ENCODE assay signal across 8 cellular contexts in the genomic region with DNA sequence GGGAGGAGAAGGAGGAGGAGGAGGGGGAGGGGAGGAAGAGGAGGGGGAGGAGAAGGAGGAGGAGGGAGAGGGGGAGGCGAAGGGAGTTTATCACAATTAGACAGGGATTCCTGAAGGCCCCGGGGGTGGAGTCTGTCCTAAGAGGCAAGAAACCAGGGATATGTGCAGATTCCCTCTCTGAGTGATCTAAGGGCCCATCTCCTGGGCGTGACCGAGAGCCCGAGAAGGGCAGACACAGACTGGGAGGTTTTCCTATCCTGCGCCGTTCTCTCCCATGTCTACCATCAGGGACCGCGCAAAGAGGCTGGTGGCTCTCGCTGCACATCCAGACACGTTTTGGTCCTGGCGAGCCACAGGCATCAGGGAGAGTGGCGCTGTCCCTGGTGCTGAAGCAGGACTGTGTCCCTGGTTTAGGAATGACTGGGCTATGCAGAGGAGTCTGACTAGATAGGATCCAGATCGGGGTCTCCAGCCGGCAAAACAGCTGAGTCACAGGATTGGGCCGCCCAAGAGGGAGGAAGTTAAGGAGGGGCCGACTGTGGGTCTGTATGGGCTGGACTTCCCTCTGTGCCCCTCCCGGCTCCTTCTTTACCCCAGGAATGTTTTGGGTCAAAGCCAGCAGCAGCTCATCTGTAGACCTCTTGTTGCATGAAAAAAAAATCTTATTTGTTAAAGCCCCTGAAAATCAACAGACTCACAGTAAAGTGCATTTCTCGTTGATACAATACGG. TPM values are rescaled to one million over a fixed set of nuclear protein-coding genes. Genes with fewer than 3 reads are reported as not detected.
DNase-seq lines count a peak whose midpoint lies in the region; ATAC-seq, FAIRE-seq and TF ChIP-seq lines count a peak whose summit lies in the region.

No MANE protein-coding gene starts in this region.

- H4K5ac ChIP-seq in H1 (ENCODE audit: insufficient read length, low read depth, low read length) = no peak overlapping the region

- no peak overlapping the region for H3K9ac ChIP-seq in H1 (replicated peaks in 1 of 4; ENCODE audit: extremely low read depth in 1 of 4, low read depth in 3 of 4, low read length in 3 of 4)

- H2BK15ac ChIP-seq in H1 (ENCODE audit: low read length) = no peak overlapping the region

- no peak overlapping the region for H3K14ac ChIP-seq in H1 (ENCODE audit: insufficient read length)

- intact Hi-C loops in Right ventricle myocardium superior (cut with DNase I) (no loop called here), aorta (cut with DNase I) (no loop called here)

- TF ChIP-seq CTCF in right atrium auricular region (IDR thresholded peaks at IDR 0.05) (no peak), H1 (IDR thresholded peaks at IDR 0.05; ENCODE audit: control extremely low read depth in 1 of 3, insufficient read depth in 1 of 3, low read depth in 1 of 3, low read length in 3 of 3) (no peak)

- WGBS in H1 (ENCODE audit: extremely low coverage in 1 of 2, insufficient coverage in 1 of 2, insufficient read length in 1 of 2, insufficient replicate concordance in 2 of 2, low coverage in 1 of 2, low lambda C conversion rate in 2 of 2, missing lambda C conversion rate in 1 of 2), 2 experiments = 21% methylated on average over 18 of the region's 20 CpGs; no CpG with 5 or more reads in 1 of the 2 experiments
- 7 to 9% methylated on average over 20 of the region's 20 CpGs for WGBS in aorta, 2 donors

- DNase-seq in Right ventricle myocardium superior (peak; percentile 83), right atrium auricular region (ENCODE audit: low spot score) (no peak), T1000 (lab: John Stamatoyannopoulos, UW) (peak; percentile 51), H1 (ENCODE audit: low read depth in 1 of 2, low spot score in 2 of 2) (peak; percentile 73 to 82), midbrain (lab: John Stamatoyannopoulos, UW) (peak; percentile 45), aorta (peak; percentile 78 to 89)

- H4K91ac ChIP-seq in H1 (replicated peaks; ENCODE audit: insufficient read length, low read length) = no peak overlapping the region

- no peak overlapping the region for H3K56ac ChIP-seq in H1 (replicated peaks; ENCODE audit: insufficient read length, low read depth, low read length)

- peak overlapping the region; percentile 34 to 55; a peak in 3 of 4 replicates for H3K4me2 ChIP-seq in H1 (ENCODE audit: insufficient read depth in 1 of 2, low read depth in 2 of 2, low read length in 2 of 2)

- no peak overlapping the region for H2BK5ac ChIP-seq in H1 (ENCODE audit: low read depth, low read length)

- H3K27ac ChIP-seq in right atrium auricular region (no peak overlapping the region), H1 (ENCODE audit: low read depth, low read length) (no peak overlapping the region), aorta (ENCODE audit: low read depth in 1 of 2, low read length in 2 of 2) (no peak overlapping the region)

- no peak for TF ChIP-seq POLR2A in H1 (IDR thresholded peaks at IDR 0.05; ENCODE audit: control extremely low read depth in 1 of 2, low read depth in 2 of 2, low read length in 2 of 2)

- H2BK120ac ChIP-seq in H1 (replicated peaks; ENCODE audit: low read depth, low read length) = no peak overlapping the region

- no peak overlapping the region for H3K23ac ChIP-seq in H1 (ENCODE audit: insufficient read length)

- H3K4me1 ChIP-seq in right atrium auricular region = no peaks in the 10 kb centered on the region
- H3K4me1 ChIP-seq in H1 (replicated peaks in 1 of 4; ENCODE audit: control insufficient read depth in 3 of 4, insufficient read depth in 4 of 4, low read length in 3 of 4) = no peaks in the 10 kb centered on the region
- H3K4me1 ChIP-seq in aorta (ENCODE audit: control insufficient read depth in 1 of 2, insufficient read depth in 2 of 2, low read length in 2 of 2) = no peaks in the 10 kb centered on the region

- no peak overlapping the region for H2AFZ ChIP-seq in H1 (ENCODE audit: low read length)

- no peaks in the 10 kb centered on the region for H3K79me1 ChIP-seq in H1 (ENCODE audit: low read depth, low read length)

- H3K9me3 ChIP-seq in right atrium auricular region (no peaks in the 10 kb centered on the region), H1 (ENCODE audit: insufficient read depth in 2 of 2, low read depth in 1 of 2, low read length in 1 of 2) (peaks cover 11 to 20% of the 10 kb centered on the region in 2 experiments; a peak in 3 of 4 replicates), aorta (ENCODE audit: control insufficient read depth, low read length) (peaks cover 4% of the 10 kb centered on the region)

- H4K20me1 ChIP-seq in H1 (replicated peaks in 1 of 2; ENCODE audit: control insufficient read depth in 1 of 2, insufficient read depth in 2 of 2, low read length in 2 of 2) = no peaks in the 10 kb centered on the region

- POLR2A ChIA-PET in H1 (lab: Charles Lee; ENCODE audit: partially characterized antibody) = no interaction called here

- H2AK5ac ChIP-seq in H1 (ENCODE audit: low read depth, low read length) = no peak overlapping the region

- H4K8ac ChIP-seq in H1 (ENCODE audit: extremely low read depth, insufficient read depth, low read length) = no peak overlapping the region

- no peak overlapping the region for H3K18ac ChIP-seq in H1 (ENCODE audit: extremely low read depth, low read length)

- H3K4ac ChIP-seq in H1 (replicated peaks; ENCODE audit: insufficient read length, low read depth, low read length) = no peak overlapping the region

- H3K79me2 ChIP-seq in H1 (ENCODE audit: control insufficient read depth in 1 of 2, insufficient read depth in 2 of 2, low read length in 2 of 2) = no peaks in the 10 kb centered on the region

- peaks cover 5% of the 10 kb centered on the region; the same call in 1 of the 2 replicates for H3K23me2 ChIP-seq in H1 (ENCODE audit: low read depth, low read length)

- no peak; a peak in 1 of 4 replicates for TF ChIP-seq RAD21 in H1 (IDR thresholded peaks at IDR 0.05 in 1 of 2, conservative IDR thresholded peaks at IDR 0.05 in 1 of 2; ENCODE audit: low read depth in 2 of 2, low read length in 2 of 2)

- H3K36me3 ChIP-seq in right atrium auricular region (no peaks in the 10 kb centered on the region), H1 (ENCODE audit: control insufficient read depth in 2 of 4, insufficient read depth in 4 of 4, low read length in 3 of 4) (no peaks in the 10 kb centered on the region), aorta (ENCODE audit: control insufficient read depth in 1 of 2, insufficient read depth in 2 of 2, low read length in 1 of 2) (no peaks in the 10 kb centered on the region)

- ATAC-seq in Right ventricle myocardium superior (ENCODE audit: poor library complexity) (peak; percentile 64), aorta (ENCODE audit: low FRiP score) (no peak), GM19463 (IDR thresholded peaks at IDR 0.05; ENCODE audit: unreplicated experiment) (no peak), HG02763 (IDR thresholded peaks at IDR 0.05; ENCODE audit: unreplicated experiment) (no peak)

- no peak overlapping the region for H2BK20ac ChIP-seq in H1 (ENCODE audit: low read length)

- peak; percentile 93 for FAIRE-seq in H1 (lab: Jason Lieb, UNC)

- CTCF ChIA-PET in H1 (lab: Charles Lee; ENCODE audit: partially characterized antibody) = interaction anchor here (0.6 to 2.1 kb wide), 3 partner anchors 39 to 114 kb away, joined by 3 to 8 read pairs (median 4); no protein-coding TSS in a partner anchor

- H3K4me3 ChIP-seq in right atrium auricular region (no peak overlapping the region), H1 (ENCODE audit: extremely low read depth in 1 of 4, insufficient read depth in 2 of 4, low read depth in 3 of 4, low read length in 4 of 4) (peak overlapping the region in 1 of 4 experiments; percentile 31; a peak in 1 of 8 replicates), aorta (ENCODE audit: low read length in 2 of 2) (no peak overlapping the region)

- TF ChIP-seq EP300 in H1 (IDR thresholded peaks at IDR 0.05; ENCODE audit: borderline replicate concordance in 1 of 2, low read depth in 2 of 2, low read length in 2 of 2) = no peak

- H3K27me3 ChIP-seq in right atrium auricular region = no peaks in the 10 kb centered on the region
- H3K27me3 ChIP-seq in H1 (replicated peaks in 1 of 4; ENCODE audit: control insufficient read depth in 3 of 4, extremely low read depth in 1 of 4, insufficient read depth in 3 of 4, low read length in 3 of 4) = no peaks in the 10 kb centered on the region
- H3K27me3 ChIP-seq in aorta (ENCODE audit: control insufficient read depth in 1 of 2, insufficient read depth in 2 of 2, low read length in 1 of 2) = no peaks in the 10 kb centered on the region

- H2BK12ac ChIP-seq in H1 (ENCODE audit: low read depth, low read length) = no peak overlapping the region

RNA-seq across cellular contexts. Expression of gene ZNF175, which starts 17.9 kb away (rescaled TPM):
- 6.5 TPM for total RNA-seq in Right ventricle myocardium superior
- total RNA-seq in right atrium auricular region = 1 to 10 TPM; 3.0 to 4.6 TPM
- 11.0 and 11.1 TPM in 2 replicates for total RNA-seq in H1 (2021; fragmentation: NEBNext Ultra II Directional; extraction: Animal tissue kit (Norgen Biotek cat#: 25700))
- polyA plus RNA-seq in H1 (2011; rRNA removed) = 1.5 and 1.7 TPM in 2 replicates
- 2.1 TPM for polyA plus RNA-seq in H1 (2011; cell fraction: cytosol; rRNA removed)
- 3.1 TPM for polyA plus RNA-seq in H1 (2011; cell fraction: nucleus; rRNA removed)
- 6.7 to 9.4 TPM (median 7.9 TPM) in 4 replicates for polyA plus RNA-seq in H1 (2012, experiment 1 of 2)
- polyA plus RNA-seq in H1 (2012, experiment 2 of 2) = 1.1 TPM
- 2.9 TPM for polyA plus RNA-seq in H1 (2013, experiment 1 of 2)
- 3.7 TPM for polyA plus RNA-seq in H1 (2013, experiment 2 of 2)
- polyA minus RNA-seq in H1 (2011; rRNA and poly(A)+ RNA removed) = 6.1 and 7.5 TPM in 2 replicates
- 3.2 TPM for polyA minus RNA-seq in H1 (2011; cell fraction: cytosol; rRNA and poly(A)+ RNA removed)
- polyA minus RNA-seq in H1 (2011; cell fraction: nucleus; rRNA and poly(A)+ RNA removed) = 6.5 TPM
- total RNA-seq in aorta = 10 to 100 TPM; 15.1 to 16.6 TPM
- polyA plus RNA-seq in aorta = 1 to 10 TPM; 1.8 to 3.1 TPM

RNA-seq across cellular contexts. Expression of gene SIGLEC6, which starts 21.7 kb away (rescaled TPM):
- 0.16 TPM for total RNA-seq in Right ventricle myocardium superior
- total RNA-seq in right atrium auricular region = under 1 TPM; 0.16 to 0.44 TPM
- not detected in 2 replicates for total RNA-seq in H1 (2021; fragmentation: NEBNext Ultra II Directional; extraction: Animal tissue kit (Norgen Biotek cat#: 25700))
- polyA plus RNA-seq in H1 (2011; rRNA removed) = 0.05 TPM in 1 of 2 replicates, not detected in the other
- 0.09 TPM for polyA plus RNA-seq in H1 (2011; cell fraction: cytosol; rRNA removed)
- 0.31 TPM for polyA plus RNA-seq in H1 (2011; cell fraction: nucleus; rRNA removed)
- polyA plus RNA-seq in H1 (2012, experiment 1 of 2) = not detected in 4 replicates
- not detected for polyA plus RNA-seq in H1 (2012, experiment 2 of 2)
- polyA plus RNA-seq in H1 (2013, experiment 1 of 2) = 0.34 TPM
- 0.28 TPM for polyA plus RNA-seq in H1 (2013, experiment 2 of 2)
- not detected in 2 replicates for polyA minus RNA-seq in H1 (2011; rRNA and poly(A)+ RNA removed)
- polyA minus RNA-seq in H1 (2011; cell fraction: cytosol; rRNA and poly(A)+ RNA removed) = not detected
- polyA minus RNA-seq in H1 (2011; cell fraction: nucleus; rRNA and poly(A)+ RNA removed) = 1.2 TPM
- 1 to 10 TPM in 1 of 2 donors, under 1 TPM in 1; 0.52 to 2.9 TPM for total RNA-seq in aorta
- not detected for polyA plus RNA-seq in aorta

RNA-seq across cellular contexts. Expression of gene SIGLEC12, which starts 51.6 kb away (rescaled TPM):
- total RNA-seq in Right ventricle myocardium superior = not detected
- not detected for total RNA-seq in right atrium auricular region
- total RNA-seq in H1 (2021; fragmentation: NEBNext Ultra II Directional; extraction: Animal tissue kit (Norgen Biotek cat#: 25700)) = not detected in 2 replicates
- not detected in 2 replicates for polyA plus RNA-seq in H1 (2011; rRNA removed)
- not detected for polyA plus RNA-seq in H1 (2011; cell fraction: cytosol; rRNA removed)
- not detected for polyA plus RNA-seq in H1 (2011; cell fraction: nucleus; rRNA removed)
- not detected in 4 replicates for polyA plus RNA-seq in H1 (2012, experiment 1 of 2)
- polyA plus RNA-seq in H1 (2012, experiment 2 of 2) = not detected
- polyA plus RNA-seq in H1 (2013, experiment 1 of 2) = not detected
- polyA plus RNA-seq in H1 (2013, experiment 2 of 2) = not detected
- polyA minus RNA-seq in H1 (2011; rRNA and poly(A)+ RNA removed) = not detected in 2 replicates
- polyA minus RNA-seq in H1 (2011; cell fraction: cytosol; rRNA and poly(A)+ RNA removed) = not detected
- not detected for polyA minus RNA-seq in H1 (2011; cell fraction: nucleus; rRNA and poly(A)+ RNA removed)
- total RNA-seq in aorta = 1 to 10 TPM in 1 of 2 donors, not detected in 1; 2.0 TPM
- polyA plus RNA-seq in aorta = under 1 TPM in 1 of 2 donors, not detected in 1; 0.75 TPM
